Comparison of ENCODE assay signal across 33 cellular contexts in the genomic region with DNA sequence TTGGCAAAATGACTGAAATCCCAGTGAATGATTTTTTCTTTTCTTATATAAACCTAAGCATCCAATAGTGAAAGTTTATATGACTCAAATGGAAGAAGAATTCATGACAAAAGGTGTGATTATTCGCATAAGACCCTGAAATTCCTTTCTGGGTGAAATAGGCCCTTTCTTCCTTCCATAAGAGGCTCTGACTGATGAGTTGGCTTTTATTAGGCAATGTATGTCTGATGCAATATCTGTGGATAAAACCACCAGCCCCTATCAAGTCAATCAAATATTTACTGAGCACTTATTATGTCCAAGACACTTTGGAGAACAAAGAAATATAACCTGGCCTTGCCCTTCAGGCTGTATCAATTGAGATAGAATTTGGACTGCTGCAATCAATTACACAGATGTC.
DNase-seq lines count a peak whose midpoint lies in the region; ATAC-seq, FAIRE-seq and TF ChIP-seq lines count a peak whose summit lies in the region.
"Had no signal": no experiment of that assay in that cellular context is flagged by ENCODE, and none has a peak within 500 bp of the region (broad histone marks: within the 10 kb centered on the region; RNA-seq: fewer than 3 reads in every experiment).

No MANE protein-coding gene starts in this region.

- H3K27me3 ChIP-seq in HepG2 (ENCODE audit: control insufficient read depth in 1 of 2, insufficient read depth in 2 of 2, low read length in 2 of 2) (no peaks in the 10 kb centered on the region), right lobe of liver (no peaks in the 10 kb centered on the region), adipocyte (replicated peaks; ENCODE audit: control insufficient read depth, insufficient read depth, low read length) (no peaks in the 10 kb centered on the region)
- H3K27me3 ChIP-seq: gastrocnemius medialis, MG63, upper lobe of right lung had no signal

- 0% methylated on average over 1 of the region's 1 CpG for WGBS in HepG2 (ENCODE audit: low lambda C conversion rate)
- 67% methylated on average over 1 of the region's 1 CpG for WGBS in right lobe of liver (ENCODE audit: insufficient coverage, low coverage, low lambda C conversion rate, missing lambda C conversion rate)

- POLR2A ChIA-PET in HepG2 (lab: Yijun Ruan, JAX): no interaction called here

- H3K4me1 ChIP-seq in HepG2 (ENCODE audit: insufficient read depth, low read length) (no peaks in the 10 kb centered on the region), right lobe of liver (no peaks in the 10 kb centered on the region), adipocyte (ENCODE audit: control insufficient read depth, insufficient read depth, low read length) (peaks cover 12% of the 10 kb centered on the region), mucosa of descending colon (ENCODE audit: low read depth) (no peaks in the 10 kb centered on the region)
- H3K4me1 ChIP-seq: upper lobe of right lung had no signal

- CTCF ChIA-PET in HepG2 (lab: Yijun Ruan, JAX; ENCODE audit: low intra/inter-chr PET ratio, low total read pairs): no interaction called here

- DNase-seq in HepG2 (ENCODE audit: low spot score) (no peak), right lobe of liver (no peak), adipocyte (ENCODE audit: low read depth) (peak; percentile 20), fibroblast of pulmonary artery (ENCODE audit: low read depth) (peak; percentile 55), mucosa of descending colon (no peak)
- DNase-seq: activated CD4-positive, alpha-beta T cell treated with anti-CD3 and anti-CD28 coated beads for 1 hour; activated CD8-positive, alpha-beta T cell treated with anti-CD3 and anti-CD28 coated beads for 36 hours; activated naive CD4-positive, alpha-beta T cell treated with anti-CD3 and anti-CD28 coated beads, Interleukin-2, amount 50 U/mL, for 16 hours; effector memory CD4-positive, alpha-beta T cell; gastrocnemius medialis; GDM1; kidney glomerular epithelial cell; MG63; naive thymus-derived CD8-positive, alpha-beta T cell; NCI-H1417 treated with DMSO at 0.1 percent for 48 hours; NCI-H2081; NCI-H2227 treated with DMSO at 0.1 percent for 48 hours; NCI-H526 treated with DMSO at 0.1 percent for 48 hours; PC-9; psoas muscle; Right ventricle myocardium superior; substantia nigra; T-helper 2 cell; upper lobe of right lung had no signal

- FAIRE-seq in HepG2 (lab: Jason Lieb, UNC): no peak

- TF ChIP-seq RAD21 in HepG2 (CRISPR knock-in tag; IDR thresholded peaks at IDR 0.05): no peak

- ATAC-seq in HepG2: no peak
- no peak for ATAC-seq in right lobe of liver
- ATAC-seq in GM21737 (IDR thresholded peaks at IDR 0.05; ENCODE audit: unreplicated experiment): no peak
- no peak for ATAC-seq in GM21367 (IDR thresholded peaks at IDR 0.05; ENCODE audit: unreplicated experiment)
- ATAC-seq in HG03159 (IDR thresholded peaks at IDR 0.05; ENCODE audit: unreplicated experiment): no peak
- no peak for ATAC-seq in mucosa of descending colon
- ATAC-seq: activated CD8-positive, alpha-beta T cell treated with anti-CD3 and anti-CD28 coated beads for 36 hours; activated T-helper 17 cell treated with anti-CD3 and anti-CD28 coated beads, Interleukin-2, amount 50 U/mL, for 72 hours; gastrocnemius medialis; naive thymus-derived CD8-positive, alpha-beta T cell; psoas muscle; SK-N-SH treated with all-trans-retinoic acid at 6 μM for 48 hours; stimulated activated memory B cell treated with anti-CD40 and anti-IgM and Interleukin-4, amounts not matched to agents 10 μg/mL and 1 μg/mL and 100 μg/mL, for 72 hours; upper lobe of right lung had no signal

- no peak overlapping the region for H3K4me2 ChIP-seq in HepG2 (ENCODE audit: low read depth, low read length)
- H3K4me2 ChIP-seq: PC-9 had no signal

- in situ Hi-C loops in HepG2 (cut with HindIII; ENCODE audit: extremely low pct_ligation_motif_present, low pct_unique_long_range_greater_than_20kb): no loop called here

- peaks cover 39% of the 10 kb centered on the region; the same call in 1 of the 2 replicates for H3K9me3 ChIP-seq in HepG2 (ENCODE audit: low read length)
- H3K9me3 ChIP-seq in right lobe of liver: no peaks in the 10 kb centered on the region
- no peaks in the 10 kb centered on the region for H3K9me3 ChIP-seq in adipocyte (ENCODE audit: control insufficient read depth, low read length)
- H3K9me3 ChIP-seq in mucosa of descending colon: no peaks in the 10 kb centered on the region
- H3K9me3 ChIP-seq: gastrocnemius medialis, MG63, psoas muscle, upper lobe of right lung had no signal

- no peak for TF ChIP-seq CTCF in HepG2 (CRISPR knock-in tag; IDR thresholded peaks at IDR 0.05)
- TF ChIP-seq CTCF in right lobe of liver (IDR thresholded peaks at IDR 0.05): no peak
- TF ChIP-seq CTCF in fibroblast of pulmonary artery (IDR thresholded peaks at IDR 0.05; ENCODE audit: low read length, missing control alignments): no peak
- TF ChIP-seq CTCF in mucosa of descending colon (IDR thresholded peaks at IDR 0.05): no peak

- no peak for TF ChIP-seq POLR2A in HepG2 (IDR thresholded peaks at IDR 0.05; ENCODE audit: insufficient read depth in 1 of 2, low read depth in 2 of 2, low read length in 2 of 2)
- TF ChIP-seq POLR2A in right lobe of liver (IDR thresholded peaks at IDR 0.05): no peak

- H3K9ac ChIP-seq in HepG2 (ENCODE audit: insufficient read depth, low read depth, low read length) (no peak overlapping the region), adipocyte (ENCODE audit: low read length) (no peak overlapping the region)

- H3K79me2 ChIP-seq in HepG2 (ENCODE audit: insufficient read depth, low read length): no peaks in the 10 kb centered on the region

- H4K20me1 ChIP-seq in HepG2 (ENCODE audit: insufficient read depth, low read length): no peaks in the 10 kb centered on the region

- H2AFZ ChIP-seq in HepG2 (ENCODE audit: low read length): no peak overlapping the region
- H2AFZ ChIP-seq: PC-9 had no signal

- no peak for TF ChIP-seq EP300 in HepG2 (IDR thresholded peaks at IDR 0.05; ENCODE audit: low read depth in 2 of 2, low read length in 2 of 2)
- no peak for TF ChIP-seq EP300 in HepG2 (CRISPR knock-in tag; IDR thresholded peaks at IDR 0.05; ENCODE audit: borderline replicate concordance)

- H3K36me3 ChIP-seq in HepG2 (replicated peaks in 1 of 2; ENCODE audit: control insufficient read depth in 1 of 2, insufficient read depth in 2 of 2, low read length in 2 of 2) (no peaks in the 10 kb centered on the region), right lobe of liver (no peaks in the 10 kb centered on the region), adipocyte (ENCODE audit: control insufficient read depth, insufficient read depth, low read length, severe bottlenecking) (no peaks in the 10 kb centered on the region), mucosa of descending colon (ENCODE audit: low read depth) (no peaks in the 10 kb centered on the region)
- H3K36me3 ChIP-seq: gastrocnemius medialis, MG63, upper lobe of right lung had no signal

- BruUV-seq in HepG2 (replicated peaks; lab: Mats Ljungman, UMichigan): no TSS peak

- intact Hi-C loops in HepG2 (cut with micrococcal nuclease; ENCODE audit: unreplicated experiment): no loop called here
- intact Hi-C loops in right lobe of liver (cut with DNase I): no loop called here
- intact Hi-C loops in mucosa of descending colon (cut with DNase I, micrococcal nuclease): no loop called here

- H3K4me3 ChIP-seq in HepG2 (replicated peaks in 1 of 3; ENCODE audit: insufficient read depth in 1 of 3, low read depth in 2 of 3, low read length in 3 of 3) (no peak overlapping the region), right lobe of liver (no peak overlapping the region), adipocyte (ENCODE audit: low read length) (no peak overlapping the region), fibroblast of pulmonary artery (replicated peaks; ENCODE audit: low read depth, low read length) (no peak overlapping the region), mucosa of descending colon (no peak overlapping the region)
- H3K4me3 ChIP-seq: coronary artery, gastrocnemius medialis, MG63, PC-9, psoas muscle, skin epidermis, upper lobe of right lung had no signal

- H3K27ac ChIP-seq in HepG2 (ENCODE audit: extremely low read length, insufficient read depth, low read length): no peak overlapping the region
- H3K27ac ChIP-seq in right lobe of liver: no peak overlapping the region
- H3K27ac ChIP-seq: coronary artery, epithelial cell of prostate, gastrocnemius medialis, PC-9, psoas muscle, skin epidermis, upper lobe of right lung had no signal

TF ChIP-seq in HepG2, 621 proteins besides CTCF, POLR2A, EP300 and RAD21:
- TF ChIP-seq CEBPB (IDR thresholded peaks at IDR 0.05; ENCODE audit: borderline replicate concordance, low read depth, low read length): 0 out of 2 replicates have a peak, but pooled peaks have one; percentile 6
- no peak for TF ChIP-seq NFIC (IDR thresholded peaks at IDR 0.05; ENCODE audit: low read length)

Comparison
In these comparisons a context has a peak if more than half of its experiments do, and no peak if none do; other contexts are left out.
1. DNase-seq: peak in adipocyte (single experiment) and fibroblast of pulmonary artery (single experiment); none in HepG2 (single experiment), right lobe of liver (0 of 3) and mucosa of descending colon (0 of 3).